ENCODE assay signal across 8 cellular contexts in genomic region chr17:28572294-28573099, GRCh38. TPM values are rescaled to one million over a fixed set of nuclear protein-coding genes. Genes with fewer than 3 reads are reported as not detected.
DNase-seq lines count a peak whose midpoint lies in the region; ATAC-seq and TF ChIP-seq lines count a peak whose summit lies in the region.

No MANE protein-coding gene starts in this region.

- H3K4me3 Mint-ChIP-seq in GM23338: peak overlapping the region; percentile 97

- intact Hi-C loops in esophagus muscularis mucosa (cut with DNase I): no loop called here
- intact Hi-C loops in testis (cut with DNase I; ENCODE audit: low total_unique reads): no loop called here

- peaks cover 17% of the 10 kb centered on the region for H3K27me3 Mint-ChIP-seq in GM23338 (ENCODE audit: insufficient read depth, low read depth, poor library complexity)

- H2AFZ ChIP-seq in GM23338: no peak overlapping the region

- TF ChIP-seq EP300 in esophagus muscularis mucosa (IDR thresholded peaks at IDR 0.05): no peak

- peaks cover 28% of the 10 kb centered on the region for H3K79me2 ChIP-seq in GM23338 (replicated peaks; ENCODE audit: insufficient read depth)

- no peak for ATAC-seq in GM23338

- no peaks in the 10 kb centered on the region for H3K9me2 ChIP-seq in GM23338 (ENCODE audit: insufficient read depth)

- TF ChIP-seq POLR2A in esophagus muscularis mucosa (IDR thresholded peaks at IDR 0.05; ENCODE audit: low read depth): no peak
- TF ChIP-seq POLR2A in testis (IDR thresholded peaks at IDR 0.05): no peak

- H3F3A ChIP-seq in GM23338 (replicated peaks; ENCODE audit: low read depth): peaks cover 8% of the 10 kb centered on the region

- H3K9me3 Mint-ChIP-seq in GM23338: no peaks in the 10 kb centered on the region

- H3K36me3 ChIP-seq in GM23338 (ENCODE audit: insufficient read depth) (no peaks in the 10 kb centered on the region; the same call in 1 of the 2 replicates), esophagus muscularis mucosa (peaks cover 0 to 4% (median 0%) of the 10 kb centered on the region in 4 donors), rectal smooth muscle tissue (ENCODE audit: control insufficient read depth, insufficient read depth, low read length) (no peaks in the 10 kb centered on the region), testis (ENCODE audit: low read depth, missing control alignments) (no peaks in the 10 kb centered on the region)

- H3K9me3 ChIP-seq in esophagus muscularis mucosa (no peaks in the 10 kb centered on the region), testis (no peaks in the 10 kb centered on the region)

- H3K27ac ChIP-seq in GM23338 (ENCODE audit: low read depth) (no peak overlapping the region), esophagus muscularis mucosa (replicated peaks in 1 of 4) (peak overlapping the region; percentile 73 to 88 (median 78)), rectal smooth muscle tissue (ENCODE audit: low read depth, low read length) (peak overlapping the region; percentile 77), testis (no peak overlapping the region)

- H3K27ac Mint-ChIP-seq in GM23338: no peak overlapping the region

- H3K4me1 ChIP-seq in GM23338 (ENCODE audit: insufficient read depth) (peaks cover 29% of the 10 kb centered on the region), esophagus muscularis mucosa (peaks cover 40 to 57% (median 48%) of the 10 kb centered on the region in 4 donors), rectal smooth muscle tissue (ENCODE audit: control insufficient read depth, insufficient read depth, low read length) (peaks cover 8% of the 10 kb centered on the region), testis (peaks cover 25% of the 10 kb centered on the region)

- TF ChIP-seq CTCF in GM23338 (conservative IDR thresholded peaks at IDR 0.05; ENCODE audit: low read depth in 2 of 2) (no peak; a peak in 1 of 4 replicates), esophagus muscularis mucosa (IDR thresholded peaks at IDR 0.05) (no peak), testis (IDR thresholded peaks at IDR 0.05) (no peak)

- no peak for DNase-seq in GM23338 (ENCODE audit: low spot score)
- peak; percentile 11 for DNase-seq in RPMI8226
- DNase-seq in esophagus muscularis mucosa (ENCODE audit: extremely low spot score): no peak
- DNase-seq in OCI-M2 (lab: John Stamatoyannopoulos, UW; ENCODE audit: unreplicated experiment): no peak
- no peak for DNase-seq in HuH-7.5 (ENCODE audit: low spot score)
- DNase-seq in occipital lobe (lab: John Stamatoyannopoulos, UW): no peak
- DNase-seq in testis: no peak

- peaks cover 3% of the 10 kb centered on the region for H4K20me1 ChIP-seq in GM23338 (replicated peaks; ENCODE audit: insufficient read depth)

- peak overlapping the region; percentile 89 for H3K4me2 ChIP-seq in GM23338

- WGBS in esophagus muscularis mucosa: 68% methylated on average over 3 of the region's 5 CpGs
- WGBS in testis, 2 donors: 55 to 76% methylated on average over 3 to 5 of the region's 5 CpGs

- H3K9ac ChIP-seq in rectal smooth muscle tissue (ENCODE audit: low read length): no peak overlapping the region

- peaks cover 18% of the 10 kb centered on the region for H3K36me3 Mint-ChIP-seq in GM23338 (ENCODE audit: low read depth)

- H3K27me3 ChIP-seq in GM23338 (ENCODE audit: insufficient read depth) (peaks cover 4% of the 10 kb centered on the region; the same call in 1 of the 2 replicates), esophagus muscularis mucosa (no peaks in the 10 kb centered on the region), rectal smooth muscle tissue (ENCODE audit: control insufficient read depth, insufficient read depth, low read length) (no peaks in the 10 kb centered on the region), testis (no peaks in the 10 kb centered on the region)

- H3K4me3 ChIP-seq in GM23338 (peak overlapping the region; percentile 95), esophagus muscularis mucosa (peak overlapping the region; percentile 76 to 92 (median 86)), rectal smooth muscle tissue (ENCODE audit: low read length) (peak overlapping the region; percentile 19), testis (no peak overlapping the region)

- H3K4me1 Mint-ChIP-seq in GM23338: peaks cover 34% of the 10 kb centered on the region

TF ChIP-seq in GM23338, 12 proteins besides CTCF, POLR2A, EP300 and RAD21 (continues in another document):
- no peak for TF ChIP-seq ETS1 (IDR thresholded peaks at IDR 0.05)
- TF ChIP-seq POLR2AphosphoS5 (IDR thresholded peaks at IDR 0.05; ENCODE audit: low read depth): no peak
- no peak for TF ChIP-seq CREB1 (CRISPR knock-in tag; IDR thresholded peaks at IDR 0.05; ENCODE audit: low read depth)
- no peak for TF ChIP-seq REST (IDR thresholded peaks at IDR 0.05; ENCODE audit: unreplicated experiment)
- TF ChIP-seq EZH2phosphoT487 (IDR thresholded peaks at IDR 0.05; ENCODE audit: unreplicated experiment): no peak

RNA-seq across cellular contexts. Expression of gene PIGS, which starts 1.2 kb away (rescaled TPM):
- total RNA-seq in GM23338 (2014; rRNA removed; shearing (Covaris generic)): 52.1 and 53.2 TPM in 2 replicates
- 15.5 and 16.4 TPM in 2 replicates for polyA plus RNA-seq in GM23338 (2016; fragmentation: Nextera tagmentation; extraction: Ambion mirVana)
- total RNA-seq in esophagus muscularis mucosa: 10 to 100 TPM; 41.9 to 55.5 (median 47.2) TPM
- 12.8 TPM for total RNA-seq in occipital lobe
- 100 to 1,000 TPM in 1 of 2 donors, 10 to 100 TPM in 1; 92.4 to 124 TPM for total RNA-seq in testis
- polyA plus RNA-seq in testis (ENCODE audit: insufficient read depth, low read depth, low replicate concordance): 57.7 TPM

RNA-seq across cellular contexts. Expression of gene ALDOC, which starts 4.2 kb away (rescaled TPM):
- 157 and 183 TPM in 2 replicates for total RNA-seq in GM23338 (2014; rRNA removed; shearing (Covaris generic))
- polyA plus RNA-seq in GM23338 (2016; fragmentation: Nextera tagmentation; extraction: Ambion mirVana) (33.3 and 33.5 TPM in 2 replicates), testis (ENCODE audit: insufficient read depth, low read depth, low replicate concordance) (29.2 TPM)
- total RNA-seq in esophagus muscularis mucosa (10 to 100 TPM; 21.6 to 49.5 (median 27.5) TPM), occipital lobe (78.1 TPM), testis (10 to 100 TPM; 30.7 to 65.8 TPM)

RNA-seq across cellular contexts. Expression of gene UNC119, which starts 20.1 kb away (rescaled TPM):
- 78.4 and 93.5 TPM in 2 replicates for total RNA-seq in GM23338 (2014; rRNA removed; shearing (Covaris generic))
- polyA plus RNA-seq in GM23338 (2016; fragmentation: Nextera tagmentation; extraction: Ambion mirVana) (36.9 and 39.0 TPM in 2 replicates), testis (ENCODE audit: insufficient read depth, low read depth, low replicate concordance) (94.9 TPM)
- total RNA-seq in esophagus muscularis mucosa (10 to 100 TPM; 16.1 to 36.3 (median 23.2) TPM), occipital lobe (31.5 TPM), testis (100 to 1,000 TPM; 175 to 180 TPM)

RNA-seq across cellular contexts. Expression of gene SPAG5, which starts 26.3 kb away (rescaled TPM):
- total RNA-seq in GM23338 (2014; rRNA removed; shearing (Covaris generic)): 87.3 and 99.6 TPM in 2 replicates
- polyA plus RNA-seq in GM23338 (2016; fragmentation: Nextera tagmentation; extraction: Ambion mirVana): 99.3 and 104 TPM in 2 replicates
- 1 to 10 TPM in 1 of 4 donors, under 1 TPM in 3; 0.83 to 1.7 (median 0.97) TPM for total RNA-seq in esophagus muscularis mucosa
- total RNA-seq in occipital lobe: 4.7 TPM
- 100 to 1,000 TPM in 1 of 2 donors, 10 to 100 TPM in 1; 79.4 to 116 TPM for total RNA-seq in testis
- polyA plus RNA-seq in testis (ENCODE audit: insufficient read depth, low read depth, low replicate concordance): 232 TPM

RNA-seq across cellular contexts. Expression of gene RSKR, which starts 41.5 kb away (rescaled TPM):
- total RNA-seq in GM23338 (2014; rRNA removed; shearing (Covaris generic)): 38.8 and 41.4 TPM in 2 replicates
- polyA plus RNA-seq in GM23338 (2016; fragmentation: Nextera tagmentation; extraction: Ambion mirVana) (4.7 and 7.5 TPM in 2 replicates), testis (ENCODE audit: insufficient read depth, low read depth, low replicate concordance) (18.1 TPM)
- total RNA-seq in esophagus muscularis mucosa (1 to 10 TPM; 2.3 to 4.2 (median 4.1) TPM), occipital lobe (16.5 TPM), testis (10 to 100 TPM; 38.0 to 41.7 TPM)

Comparison
In these comparisons a context has a peak if more than half of its experiments do, and no peak if none do; other contexts are left out.
1. H3K27ac ChIP-seq: peak in esophagus muscularis mucosa (4 of 4) and rectal smooth muscle tissue (single experiment); none in GM23338 (single experiment) and testis (0 of 2).
2. H3K4me3 ChIP-seq: peak in GM23338 (single experiment), esophagus muscularis mucosa (4 of 4) and rectal smooth muscle tissue (single experiment); none in testis (0 of 2).